15 cellular contexts compared by ENCODE assay signal in genomic region chr7:1779445-1779844, GRCh38.
A peak's percentile ranks its signal among the peaks of the same experiment; 100 is the strongest.
DNase-seq lines count a peak whose midpoint lies in the region; ATAC-seq, FAIRE-seq and TF ChIP-seq lines count a peak whose summit lies in the region.
"Had no signal": no experiment of that assay in that cellular context is flagged by ENCODE, and none has a peak within 500 bp of the region (broad histone marks: within the 10 kb centered on the region; RNA-seq: fewer than 3 reads in every experiment).

No MANE protein-coding gene starts in this region.

- no peak overlapping the region for H3K23ac ChIP-seq in neuronal stem cell (ENCODE audit: low read depth, low read length, poor library complexity)
- no peak overlapping the region for H3K23ac ChIP-seq in H9 (ENCODE audit: insufficient read length, low read depth, low read length)

- H3K9me3 ChIP-seq in HepG2 (ENCODE audit: low read length), result no peaks in the 10 kb centered on the region
- H3K9me3 ChIP-seq in right lobe of liver, result no peaks in the 10 kb centered on the region
- peaks cover 4 to 6% of the 10 kb centered on the region in 2 donors for H3K9me3 ChIP-seq in neuronal stem cell (replicated peaks in 1 of 2; ENCODE audit: control insufficient read depth in 2 of 2, insufficient read depth in 1 of 2, low read depth in 1 of 2, low read length in 2 of 2)
- no peaks in the 10 kb centered on the region for H3K9me3 ChIP-seq in upper lobe of right lung
- no peaks in the 10 kb centered on the region for H3K9me3 ChIP-seq in H9 (ENCODE audit: control insufficient read depth, low read depth, low read length)

- BruUV-seq in HepG2 (replicated peaks; lab: Mats Ljungman, UMichigan), result no TSS peak

- H3K4me1 Mint-ChIP-seq in activated naive CD8-positive, alpha-beta T cell treated with anti-CD3 and anti-CD28 coated beads, Interleukin-2, amount 50 U/mL, for 24 hours, result no peaks in the 10 kb centered on the region
- H3K4me1 Mint-ChIP-seq in H9 (no peaks in the 10 kb centered on the region), endothelial cell (ENCODE audit: unreplicated experiment) (no peaks in the 10 kb centered on the region)
- H3K4me1 Mint-ChIP-seq: B cell, GM23338 had no signal

- H3K4ac ChIP-seq in neuronal stem cell (ENCODE audit: low read length) (no peak overlapping the region), H9 (ENCODE audit: low read depth, low read length) (no peak overlapping the region)

- H2BK5ac ChIP-seq in neuronal stem cell (ENCODE audit: low read length) (no peak overlapping the region), H9 (ENCODE audit: insufficient read length, low read length) (no peak overlapping the region)

- no peak overlapping the region for H2BK20ac ChIP-seq in H9 (ENCODE audit: low read depth, low read length, poor library complexity, severe bottlenecking)

- H3K56ac ChIP-seq in H9 (ENCODE audit: insufficient read length, low read depth, low read length), result no peak overlapping the region

- H2BK120ac ChIP-seq in neuronal stem cell (ENCODE audit: low read depth, low read length), result no peak overlapping the region
- no peak overlapping the region for H2BK120ac ChIP-seq in H9 (ENCODE audit: low read depth, low read length, poor library complexity, severe bottlenecking)

- no peak for TF ChIP-seq RAD21 in HepG2 (CRISPR knock-in tag; IDR thresholded peaks at IDR 0.05)

- H3K4me1 ChIP-seq in HepG2 (ENCODE audit: insufficient read depth, low read length) (no peaks in the 10 kb centered on the region), right lobe of liver (no peaks in the 10 kb centered on the region), neuronal stem cell (ENCODE audit: control insufficient read depth in 2 of 2, insufficient read depth in 1 of 2, low read depth in 1 of 2, low read length in 2 of 2) (no peaks in the 10 kb centered on the region), upper lobe of right lung (no peaks in the 10 kb centered on the region), H9 (ENCODE audit: insufficient read depth, low read length) (no peaks in the 10 kb centered on the region)

- no peaks in the 10 kb centered on the region for H4K20me1 ChIP-seq in HepG2 (ENCODE audit: insufficient read depth, low read length)
- no peaks in the 10 kb centered on the region for H4K20me1 ChIP-seq in H9 (ENCODE audit: control insufficient read depth, insufficient read depth, insufficient read length)

- TF ChIP-seq EP300 in HepG2 (IDR thresholded peaks at IDR 0.05; ENCODE audit: low read depth in 2 of 2, low read length in 2 of 2) (no peak), HepG2 (CRISPR knock-in tag; IDR thresholded peaks at IDR 0.05; ENCODE audit: borderline replicate concordance) (no peak)

- H3K79me2 ChIP-seq in HepG2 (ENCODE audit: insufficient read depth, low read length), result no peaks in the 10 kb centered on the region
- no peaks in the 10 kb centered on the region for H3K79me2 ChIP-seq in H9 (ENCODE audit: insufficient read depth, low read length)

- DNase-seq in HepG2 (ENCODE audit: low spot score) (no peak), right lobe of liver (no peak), neuronal stem cell (ENCODE audit: low spot score) (no peak), upper lobe of right lung (peak; percentile 39), H9 (no peak), endothelial cell (ENCODE audit: low spot score) (no peak)
- DNase-seq in activated naive CD8-positive, alpha-beta T cell treated with anti-CD3 and anti-CD28 coated beads, Interleukin-2, amount 50 U/mL, for 24 hours, result no peak
- DNase-seq: C1 segment of cervical spinal cord; Calu3; CD4-positive, alpha-beta T cell; DMS 273 treated with DMSO at 0.1 percent for 48 hours; H7 had no signal

- H2BK15ac ChIP-seq in neuronal stem cell (ENCODE audit: low read length) (no peak overlapping the region), H9 (ENCODE audit: low read depth, low read length) (no peak overlapping the region)

- H3K9ac ChIP-seq in HepG2 (ENCODE audit: insufficient read depth, low read depth, low read length), result no peak overlapping the region
- peak overlapping the region; percentile 78 for H3K9ac ChIP-seq in neuronal stem cell (ENCODE audit: low read depth, low read length, poor library complexity)
- no peak overlapping the region for H3K9ac ChIP-seq in H9 (ENCODE audit: extremely low read depth, insufficient read length, low read length)

- H3K9me3 Mint-ChIP-seq in activated naive CD8-positive, alpha-beta T cell treated with anti-CD3 and anti-CD28 coated beads, Interleukin-2, amount 50 U/mL, for 24 hours, result peaks cover 10% of the 10 kb centered on the region
- H3K9me3 Mint-ChIP-seq in H9 (peaks cover 15 to 22% of the 10 kb centered on the region in 2 experiments), endothelial cell (ENCODE audit: unreplicated experiment) (peaks cover 3% of the 10 kb centered on the region)

- FAIRE-seq in HepG2 (lab: Jason Lieb, UNC), result no peak
- FAIRE-seq: GM18507 had no signal

- intact Hi-C loops in HepG2 (cut with micrococcal nuclease; ENCODE audit: unreplicated experiment) (no loop called here), right lobe of liver (cut with DNase I) (no loop called here), upper lobe of right lung (cut with DNase I) (no loop called here)

- TF ChIP-seq POLR2A in HepG2 (IDR thresholded peaks at IDR 0.05; ENCODE audit: insufficient read depth in 1 of 2, low read depth in 2 of 2, low read length in 2 of 2) (no peak), right lobe of liver (IDR thresholded peaks at IDR 0.05) (no peak)

- no peak overlapping the region for H3K27ac ChIP-seq in HepG2 (ENCODE audit: extremely low read length, insufficient read depth, low read length)
- no peak overlapping the region for H3K27ac ChIP-seq in right lobe of liver
- H3K27ac ChIP-seq in neuronal stem cell (replicated peaks; ENCODE audit: low read length), result no peak overlapping the region
- no peak overlapping the region for H3K27ac ChIP-seq in upper lobe of right lung
- no peak overlapping the region for H3K27ac ChIP-seq in H9 (ENCODE audit: insufficient read length, low read depth, low read length)

- no peaks in the 10 kb centered on the region for H3K23me2 ChIP-seq in H9 (ENCODE audit: insufficient read length, low read depth, low read length, poor library complexity, severe bottlenecking)

- H3K27me3 Mint-ChIP-seq in activated naive CD8-positive, alpha-beta T cell treated with anti-CD3 and anti-CD28 coated beads, Interleukin-2, amount 50 U/mL, for 24 hours, result peaks cover 12% of the 10 kb centered on the region
- H3K27me3 Mint-ChIP-seq in H9 (ENCODE audit: low read depth) (peaks cover 22% of the 10 kb centered on the region), endothelial cell (ENCODE audit: unreplicated experiment) (no peaks in the 10 kb centered on the region)

- H4K8ac ChIP-seq in neuronal stem cell (ENCODE audit: low read depth, low read length) (no peak overlapping the region), H9 (replicated peaks; ENCODE audit: insufficient read length, low read depth, low read length) (no peak overlapping the region)

- H3K36me3 ChIP-seq in HepG2 (replicated peaks in 1 of 2; ENCODE audit: control insufficient read depth in 1 of 2, insufficient read depth in 2 of 2, low read length in 2 of 2), result no peaks in the 10 kb centered on the region
- no peaks in the 10 kb centered on the region for H3K36me3 ChIP-seq in right lobe of liver
- H3K36me3 ChIP-seq in neuronal stem cell (replicated peaks in 1 of 2; ENCODE audit: control insufficient read depth in 2 of 2, insufficient read depth in 2 of 2, low read length in 2 of 2), result no peaks in the 10 kb centered on the region
- no peaks in the 10 kb centered on the region for H3K36me3 ChIP-seq in upper lobe of right lung

- H3K4me2 ChIP-seq in HepG2 (ENCODE audit: low read depth, low read length) (no peak overlapping the region), neuronal stem cell (ENCODE audit: insufficient read depth, low read length, poor library complexity, severe bottlenecking) (no peak overlapping the region), H9 (ENCODE audit: insufficient read depth, insufficient read length, low read length) (no peak overlapping the region)
- H3K4me2 ChIP-seq: GM23338 had no signal

- H2AK5ac ChIP-seq in neuronal stem cell (ENCODE audit: low read depth, low read length) (no peak overlapping the region), H9 (ENCODE audit: insufficient read length, low read length) (no peak overlapping the region)

- POLR2A ChIA-PET in HepG2 (lab: Yijun Ruan, JAX), result no interaction called here

- CTCF ChIA-PET in HepG2 (lab: Yijun Ruan, JAX; ENCODE audit: low intra/inter-chr PET ratio, low total read pairs), result no interaction called here

- TF ChIP-seq CTCF in HepG2 (CRISPR knock-in tag; IDR thresholded peaks at IDR 0.05) (no peak), right lobe of liver (IDR thresholded peaks at IDR 0.05) (no peak), upper lobe of right lung (IDR thresholded peaks at IDR 0.05) (no peak), H9 (conservative IDR thresholded peaks at IDR 0.05) (no peak), endothelial cell (IDR thresholded peaks at IDR 0.05; ENCODE audit: unreplicated experiment) (no peak)

- H2AFZ ChIP-seq in HepG2 (ENCODE audit: low read length), result no peak overlapping the region
- H2AFZ ChIP-seq in neuronal stem cell (ENCODE audit: low read length), result no peak overlapping the region
- no peak overlapping the region for H2AFZ ChIP-seq in H9 (ENCODE audit: low read length)
- H2AFZ ChIP-seq: GM23338 had no signal

- ATAC-seq in HepG2 (no peak), right lobe of liver (no peak), upper lobe of right lung (no peak)
- no peak for ATAC-seq in activated naive CD8-positive, alpha-beta T cell treated with anti-CD3 and anti-CD28 coated beads, Interleukin-2, amount 50 U/mL, for 24 hours
- ATAC-seq: GM23338 had no signal

- WGBS in HepG2 (ENCODE audit: low lambda C conversion rate), result 71% methylated on average over 13 of the region's 14 CpGs
- WGBS in right lobe of liver (ENCODE audit: insufficient coverage, low coverage, low lambda C conversion rate, missing lambda C conversion rate), result 50% methylated on average over 2 of the region's 14 CpGs
- WGBS in neuronal stem cell (ENCODE audit: extremely low coverage in 2 of 2, insufficient read length in 2 of 2, insufficient replicate concordance in 1 of 2), 2 donors, result no CpG with 5 or more reads among the region's 14 CpGs
- no CpG with 5 or more reads among the region's 14 CpGs for WGBS in H9 (ENCODE audit: extremely low coverage, insufficient read length, low lambda C conversion rate)

- H3K14ac ChIP-seq in neuronal stem cell (ENCODE audit: low read length) (no peak overlapping the region), H9 (ENCODE audit: insufficient read depth, low read length) (no peak overlapping the region)

- no peak overlapping the region for H3K27ac Mint-ChIP-seq in activated naive CD8-positive, alpha-beta T cell treated with anti-CD3 and anti-CD28 coated beads, Interleukin-2, amount 50 U/mL, for 24 hours
- no peak overlapping the region for H3K27ac Mint-ChIP-seq in H9
- no peak overlapping the region for H3K27ac Mint-ChIP-seq in endothelial cell (ENCODE audit: unreplicated experiment)
- H3K27ac Mint-ChIP-seq: B cell; CD4-positive, alpha-beta T cell; GM23338 had no signal

- H3K4me3 Mint-ChIP-seq in activated naive CD8-positive, alpha-beta T cell treated with anti-CD3 and anti-CD28 coated beads, Interleukin-2, amount 50 U/mL, for 24 hours, result no peak overlapping the region
- H3K4me3 Mint-ChIP-seq in H9, result no peak overlapping the region
- H3K4me3 Mint-ChIP-seq in endothelial cell (ENCODE audit: unreplicated experiment), result no peak overlapping the region
- H3K4me3 Mint-ChIP-seq: B cell; CD4-positive, alpha-beta T cell; GM23338 had no signal

- H3K27me3 ChIP-seq in HepG2 (ENCODE audit: control insufficient read depth in 1 of 2, insufficient read depth in 2 of 2, low read length in 2 of 2) (no peaks in the 10 kb centered on the region; a peak in 1 of 5 replicates), right lobe of liver (no peaks in the 10 kb centered on the region), neuronal stem cell (ENCODE audit: control insufficient read depth in 3 of 3, insufficient read depth in 3 of 3, low read depth in 1 of 3, low read length in 3 of 3) (no peaks in the 10 kb centered on the region), upper lobe of right lung (no peaks in the 10 kb centered on the region), H9 (ENCODE audit: insufficient read depth, low read length) (no peaks in the 10 kb centered on the region)

- in situ Hi-C loops in HepG2 (cut with HindIII; ENCODE audit: extremely low pct_ligation_motif_present, low pct_unique_long_range_greater_than_20kb), result no loop called here

- H3K36me3 Mint-ChIP-seq in activated naive CD8-positive, alpha-beta T cell treated with anti-CD3 and anti-CD28 coated beads, Interleukin-2, amount 50 U/mL, for 24 hours (ENCODE audit: low read depth), result peaks cover 3% of the 10 kb centered on the region
- H3K36me3 Mint-ChIP-seq in H9 (ENCODE audit: insufficient read depth in 1 of 3, low read depth in 3 of 3) (no peaks in the 10 kb centered on the region; a peak in 3 of 7 replicates), endothelial cell (ENCODE audit: low read depth, unreplicated experiment) (peaks cover 3% of the 10 kb centered on the region)

- no peak overlapping the region for H4K5ac ChIP-seq in H9 (ENCODE audit: insufficient read length, low read depth, low read length)

- H2BK12ac ChIP-seq in neuronal stem cell (ENCODE audit: low read length) (no peak overlapping the region), H9 (ENCODE audit: insufficient read length, low read depth, low read length) (no peak overlapping the region)

- no peak overlapping the region for H3T11ph ChIP-seq in H9 (ENCODE audit: low read length)

- H3K18ac ChIP-seq in neuronal stem cell (ENCODE audit: low read length), result no peak overlapping the region
- H3K18ac ChIP-seq in H9 (ENCODE audit: insufficient read length, low read depth, low read length), result no peak overlapping the region

- H3K79me1 ChIP-seq in neuronal stem cell (ENCODE audit: low read depth, low read length) (no peaks in the 10 kb centered on the region), H9 (ENCODE audit: insufficient read depth, low read depth, low read length, poor library complexity, severe bottlenecking) (no peaks in the 10 kb centered on the region)

- H3K4me3 ChIP-seq in HepG2 (replicated peaks in 1 of 3; ENCODE audit: insufficient read depth in 1 of 3, low read depth in 2 of 3, low read length in 3 of 3) (no peak overlapping the region), right lobe of liver (no peak overlapping the region), neuronal stem cell (ENCODE audit: low read length in 2 of 2) (no peak overlapping the region), upper lobe of right lung (no peak overlapping the region)
- H3K4me3 ChIP-seq: GM23338 had no signal

- H4K91ac ChIP-seq in neuronal stem cell (ENCODE audit: low read depth, low read length, poor library complexity), result no peak overlapping the region
- no peak overlapping the region for H4K91ac ChIP-seq in H9 (ENCODE audit: insufficient read length, low read depth, low read length)
